1 cellular context compared by ENCODE assay signal in genomic region chr11:103863497-103863896, GRCh38.
TF ChIP-seq lines count a peak whose summit lies in the region.

No MANE protein-coding gene starts in this region.

TF ChIP-seq in GM23338, 12 proteins besides CTCF, POLR2A, EP300 and RAD21 (continued from another document):
- TF ChIP-seq ZNF462 (CRISPR knock-in tag; IDR thresholded peaks at IDR 0.05) (no peak), ZNF331 (CRISPR knock-in tag; IDR thresholded peaks at IDR 0.05; ENCODE audit: low read depth) (no peak), JUNB (IDR thresholded peaks at IDR 0.05; ENCODE audit: unreplicated experiment) (no peak), ETS1 (IDR thresholded peaks at IDR 0.05) (no peak)
TF ChIP-seq in GM23338: peak in this region for 0.
